24 cellular contexts compared by ENCODE assay signal in genomic region chr6:38364127-38364526, GRCh38.
"Had no signal": no experiment of that assay in that cellular context is flagged by ENCODE, and none has a peak within 500 bp of the region (broad histone marks: within the 10 kb centered on the region; RNA-seq: fewer than 3 reads in every experiment).

No MANE protein-coding gene starts in this region.

- H3K27ac ChIP-seq: breast epithelium, colonic mucosa, parathyroid adenoma, stomach, testis had no signal

- H3K9ac ChIP-seq: parathyroid adenoma had no signal

- FAIRE-seq: frontal cortex, small intestine had no signal

- H3K9me3 ChIP-seq: breast epithelium, colonic mucosa, mucosa of descending colon, stomach, testis had no signal

- H3K36me3 ChIP-seq: breast epithelium, colonic mucosa, stomach had no signal

- H2AFZ ChIP-seq: parathyroid adenoma had no signal

- ATAC-seq: activated T-cell treated with anti-CD3 and anti-CD28 coated beads, Interleukin-2, amount 50 U/mL, for 4 hours; mucosa of descending colon; right cardiac atrium; stimulated activated memory B cell treated with anti-CD40 and anti-IgM and Interleukin-4, amounts not matched to agents 10 μg/mL and 1 μg/mL and 100 μg/mL, for 72 hours; T-helper 17 cell had no signal

- H3K79me2 ChIP-seq: parathyroid adenoma had no signal

- H3K27me3 ChIP-seq: breast epithelium, colonic mucosa, stomach, testis had no signal

- DNase-seq: activated B cell treated with CpG ODN at 0.5 μM for 24 hours; activated CD4-positive, alpha-beta T cell treated with anti-CD3 and anti-CD28 coated beads for 4 hours; activated CD4-positive, alpha-beta T cell treated with anti-CD3 and anti-CD28 coated beads, Interleukin-2, amount 50 U/mL, for 48 hours; activated CD8-positive, alpha-beta memory T cell treated with anti-CD3 and anti-CD28 coated beads, Interleukin-2, amount 50 U/mL, for 48 hours; activated naive CD4-positive, alpha-beta T cell treated with Interleukin-2 at 50 U/mL for 16 hours; activated naive CD8-positive, alpha-beta T cell treated with anti-CD3 and anti-CD28 coated beads for 36 hours; activated T-cell treated with anti-CD3 and anti-CD28 coated beads, Interleukin-2, amount 50 U/mL, for 4 hours; amniotic stem cell; colonic mucosa; glutamatergic neuron; hypothalamus; mucosa of descending colon; nephron progenitor cell; right cardiac atrium; small intestine; stimulated activated CD4-positive, alpha-beta T cell treated with anti-CD3 and anti-CD28 coated beads, Interleukin-15, amount 100 ng/mL, for 24 hours; stomach; SW 1271; T-helper 17 cell; testis had no signal

- H3K4me3 ChIP-seq: breast epithelium, colonic mucosa, mucosa of descending colon, stomach, testis had no signal

- H3K4me1 ChIP-seq: breast epithelium, colonic mucosa, parathyroid adenoma, stomach, testis had no signal
